Comparison of ENCODE assay signal across 8 cellular contexts in the genomic region with DNA sequence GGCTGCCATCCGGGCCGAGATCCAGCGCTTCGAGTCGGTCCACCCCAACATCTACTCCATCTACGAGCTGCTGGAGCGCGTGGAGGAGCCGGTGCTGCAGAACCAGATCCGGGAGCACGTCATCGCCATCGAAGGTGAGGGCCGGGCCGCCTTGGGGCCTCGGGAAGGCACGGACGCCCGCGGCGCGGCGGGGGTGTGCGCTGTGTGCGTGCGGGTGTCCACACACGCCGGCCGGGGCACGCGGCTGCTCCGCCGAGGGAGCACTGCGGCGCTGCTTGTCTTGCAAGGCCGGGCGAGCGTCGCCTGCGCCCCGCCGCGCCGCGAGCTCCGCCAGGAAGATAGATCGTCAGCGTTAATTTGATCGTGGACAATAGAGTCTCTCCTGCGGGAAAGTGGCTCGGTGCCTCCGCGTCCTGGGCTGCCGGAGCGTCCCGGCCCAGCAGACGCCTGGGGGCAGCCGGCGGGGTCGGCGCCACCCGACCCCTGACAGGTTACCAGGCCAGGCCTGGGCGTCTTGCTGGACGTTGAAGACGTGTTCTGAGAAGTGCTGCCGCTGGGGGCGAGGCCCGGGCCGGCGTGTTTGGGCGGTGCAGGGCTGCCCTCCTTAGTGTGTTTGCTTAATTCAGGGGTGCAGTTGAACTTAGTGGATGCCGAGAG. TPM values are rescaled to one million over a fixed set of nuclear protein-coding genes. Genes with fewer than 3 reads are reported as not detected.
DNase-seq lines count a peak whose midpoint lies in the region; TF ChIP-seq lines count a peak whose summit lies in the region.

No MANE protein-coding gene starts in this region.

- H3K4me3 ChIP-seq in endodermal cell (ENCODE audit: low read length) = peak overlapping the region; percentile 81
- H3K4me3 ChIP-seq in mesodermal cell (ENCODE audit: extremely low read depth, insufficient read depth, low read length, poor library complexity, severe bottlenecking) = peak overlapping the region; percentile 66

- no peaks in the 10 kb centered on the region for H3K27me3 ChIP-seq in endodermal cell (ENCODE audit: control insufficient read depth, insufficient read depth, low read length, poor library complexity, severe bottlenecking)

- no peaks in the 10 kb centered on the region for H3K36me3 ChIP-seq in endodermal cell (ENCODE audit: control insufficient read depth, insufficient read depth, low read length)
- peaks cover 13% of the 10 kb centered on the region for H3K36me3 ChIP-seq in mesodermal cell (ENCODE audit: control insufficient read depth, insufficient read depth, low read length)

- H3K4me1 Mint-ChIP-seq in endodermal cell (peaks cover 28% of the 10 kb centered on the region), type B pancreatic cell (ENCODE audit: unreplicated experiment) (peaks cover 37% of the 10 kb centered on the region)

- H3K27ac Mint-ChIP-seq in endodermal cell (no peak overlapping the region), type B pancreatic cell (peak overlapping the region; percentile 78)

- H3K4me1 ChIP-seq in endodermal cell (ENCODE audit: control insufficient read depth, insufficient read depth, low read length) = peaks cover 4% of the 10 kb centered on the region
- H3K4me1 ChIP-seq in mesodermal cell (ENCODE audit: control insufficient read depth, insufficient read depth, low read length, poor library complexity, severe bottlenecking) = peaks cover 32% of the 10 kb centered on the region

- H3K27me3 Mint-ChIP-seq in endodermal cell (ENCODE audit: insufficient read depth) (peaks cover 33% of the 10 kb centered on the region), type B pancreatic cell (peaks cover 4% of the 10 kb centered on the region)

- DNase-seq in NCI-H345 (lab: John Stamatoyannopoulos, UW) (peak; percentile 28), NCI-H345 treated with DMSO at 0.1 percent for 48 hours (lab: John Stamatoyannopoulos, UW; ENCODE audit: unreplicated experiment) (no peak), RKO (ENCODE audit: low spot score) (peak; percentile 62), endodermal cell (peak; percentile 83), type B pancreatic cell (ENCODE audit: extremely low spot score, unreplicated experiment) (no peak)
- DNase-seq in activated CD4-positive, CD25-positive, alpha-beta regulatory T cell (lab: John Stamatoyannopoulos, UW) = no peak
- DNase-seq in stimulated activated CD8-positive, alpha-beta memory T cell treated with anti-CD3 and anti-CD28 coated beads, Interleukin-4, amount 100 ng/mL, for 48 hours = no peak

- H3K27ac ChIP-seq in endodermal cell (ENCODE audit: low read depth, low read length) (no peak overlapping the region), mesodermal cell (ENCODE audit: low read depth, low read length, severe bottlenecking) (peak overlapping the region; percentile 10)

- H3K9me3 ChIP-seq in endodermal cell (ENCODE audit: control insufficient read depth, low read length) = no peaks in the 10 kb centered on the region
- H3K9me3 ChIP-seq in mesodermal cell (ENCODE audit: control insufficient read depth, low read length) = no peaks in the 10 kb centered on the region

- H3K36me3 Mint-ChIP-seq in endodermal cell (ENCODE audit: low read depth) (peaks cover 2% of the 10 kb centered on the region), type B pancreatic cell (peaks cover 5% of the 10 kb centered on the region)

- TF ChIP-seq CTCF in endodermal cell (conservative IDR thresholded peaks at IDR 0.05) (peak; percentile 38), type B pancreatic cell (conservative IDR thresholded peaks at IDR 0.05) (peak; percentile 23)

- H3K9me3 Mint-ChIP-seq in endodermal cell (peaks cover 3% of the 10 kb centered on the region), type B pancreatic cell (peaks cover 14% of the 10 kb centered on the region)

- H3K9ac ChIP-seq in endodermal cell (ENCODE audit: extremely low read depth, low read length, poor library complexity, severe bottlenecking) = peak overlapping the region; percentile 47

- H3K4me3 Mint-ChIP-seq in endodermal cell = peak overlapping the region; percentile 71
- peak overlapping the region; percentile 92 for H3K4me3 Mint-ChIP-seq in type B pancreatic cell

- WGBS in endodermal cell (ENCODE audit: insufficient coverage in 1 of 2, insufficient read length in 1 of 2), 2 experiments = 1% methylated on average over 27 to 72 of the region's 72 CpGs
- WGBS in mesodermal cell (ENCODE audit: insufficient coverage in 2 of 2), 2 experiments = 1% methylated on average over 61 to 63 of the region's 72 CpGs

RNA-seq across cellular contexts. Expression of gene AGAP1, which starts 1.0 kb away (rescaled TPM):
- total RNA-seq in endodermal cell = 10 to 100 TPM; 32.8 to 34.7 TPM
- 25.9 TPM for polyA plus RNA-seq in endodermal cell (2013, experiment 1 of 2)
- polyA plus RNA-seq in endodermal cell (2013, experiment 2 of 2) = 25.0 TPM
- polyA plus RNA-seq in mesodermal cell (2013, experiment 1 of 2) = 20.6 TPM
- polyA plus RNA-seq in mesodermal cell (2013, experiment 2 of 2) = 17.3 TPM
- 46.3 and 52.7 TPM in 2 replicates for total RNA-seq in type B pancreatic cell (ENCODE audit: low replicate concordance)

Comparison
In these comparisons a context has a peak if more than half of its experiments do, and no peak if none do; other contexts are left out.
1. DNase-seq: peak in NCI-H345 (single experiment), RKO (single experiment) and endodermal cell (single experiment); none in NCI-H345 treated with DMSO at 0.1 percent for 48 hours (single experiment), type B pancreatic cell (single experiment), activated CD4-positive, CD25-positive, alpha-beta regulatory T cell (0 of 4) and stimulated activated CD8-positive, alpha-beta memory T cell treated with anti-CD3 and anti-CD28 coated beads, Interleukin-4, amount 100 ng/mL, for 48 hours (single experiment).